Comparison of ENCODE assay signal across 8 cellular contexts in the genomic region with DNA sequence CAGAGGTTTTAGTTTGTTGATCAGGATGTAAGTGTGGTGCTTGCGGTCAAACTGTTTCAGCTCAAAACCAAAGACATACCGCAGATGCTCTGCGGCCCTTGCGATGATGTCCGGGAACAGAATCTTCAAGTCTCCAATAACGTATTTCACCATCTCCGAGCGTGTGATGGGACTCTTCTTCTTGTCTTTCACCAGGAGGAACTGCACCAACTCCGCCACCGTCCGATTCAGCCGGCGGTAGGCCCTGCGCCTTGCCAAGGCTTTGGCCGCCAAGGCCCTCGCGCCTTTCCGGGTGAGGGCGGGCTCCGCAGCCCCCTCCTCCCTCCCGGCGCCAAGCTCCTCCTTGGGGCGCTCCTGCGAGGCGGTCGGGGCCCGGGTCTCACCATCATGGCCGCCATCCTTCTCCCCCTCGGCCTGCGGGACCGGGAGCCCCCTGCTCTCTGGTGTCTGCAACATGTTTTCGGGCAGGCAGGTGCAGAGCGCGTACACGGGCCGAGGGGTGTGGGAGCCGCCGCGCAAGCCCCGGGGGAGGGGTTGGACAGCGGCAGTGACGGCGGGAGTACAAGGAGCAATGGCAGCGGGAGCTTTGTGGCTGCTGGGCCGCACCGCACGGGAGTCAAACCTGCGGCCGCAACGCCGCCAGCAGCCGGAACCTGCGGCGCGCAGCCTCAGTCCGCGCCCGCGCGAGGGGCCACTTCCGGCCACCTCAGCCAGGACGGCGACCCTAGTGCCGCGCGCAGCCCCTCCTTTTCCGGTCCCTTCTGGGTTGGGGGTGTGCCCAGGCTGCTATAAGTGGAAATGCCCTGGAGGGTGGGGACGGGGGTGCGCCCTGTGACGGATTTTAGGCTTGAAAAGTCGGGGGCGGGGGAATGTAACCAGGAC. TPM values are rescaled to one million over a fixed set of nuclear protein-coding genes. Genes with fewer than 3 reads are reported as not detected.
DNase-seq lines count a peak whose midpoint lies in the region; ATAC-seq and TF ChIP-seq lines count a peak whose summit lies in the region.

A gene with protein sequence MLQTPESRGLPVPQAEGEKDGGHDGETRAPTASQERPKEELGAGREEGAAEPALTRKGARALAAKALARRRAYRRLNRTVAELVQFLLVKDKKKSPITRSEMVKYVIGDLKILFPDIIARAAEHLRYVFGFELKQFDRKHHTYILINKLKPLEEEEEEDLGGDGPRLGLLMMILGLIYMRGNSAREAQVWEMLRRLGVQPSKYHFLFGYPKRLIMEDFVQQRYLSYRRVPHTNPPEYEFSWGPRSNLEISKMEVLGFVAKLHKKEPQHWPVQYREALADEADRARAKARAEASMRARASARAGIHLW (minus strand): TSS at position 699 of the 882 bp plus-strand sequence. CDS start 243 bp downstream, at position 456.

- no peaks in the 10 kb centered on the region for H3K27me3 ChIP-seq in kidney epithelial cell (ENCODE audit: control insufficient read depth, insufficient read depth, low read length)

- no peak for TF ChIP-seq CTCF in choroid plexus epithelial cell (conservative IDR thresholded peaks at IDR 0.05; ENCODE audit: low read depth, low read length)
- TF ChIP-seq CTCF in kidney epithelial cell (IDR thresholded peaks at IDR 0.05; ENCODE audit: insufficient read depth, low read length, poor library complexity, severe bottlenecking) = no peak

- peak within 1 kb of the TSS; percentile 86 for H3K4me3 ChIP-seq in choroid plexus epithelial cell (ENCODE audit: low read depth, low read length)
- H3K4me3 ChIP-seq in kidney epithelial cell (ENCODE audit: low read depth, low read length) = peak within 1 kb of the TSS; percentile 87

- DNase-seq in AG20443 (ENCODE audit: low spot score) = peak; percentile 91
- peak; percentile 79 for DNase-seq in GM19238 (ENCODE audit: insufficient read length, low spot score)
- DNase-seq in NCI-H510A (lab: John Stamatoyannopoulos, UW) = peak; percentile 96
- peak; percentile 50 for DNase-seq in activated CD4-positive, alpha-beta T cell treated with anti-CD3 and anti-CD28 coated beads for 1 hour
- DNase-seq in choroid plexus epithelial cell (ENCODE audit: low read depth) = peak; percentile 73
- DNase-seq in kidney epithelial cell (ENCODE audit: low read depth) = no peak
- peak; percentile 90 for DNase-seq in stimulated activated CD4-positive, alpha-beta T cell treated with anti-CD3 and anti-CD28 coated beads, Interleukin-15, amount 100 ng/mL, for 24 hours

- H3K36me3 ChIP-seq in kidney epithelial cell (ENCODE audit: control insufficient read depth, insufficient read depth, low read length) = no peaks in the 10 kb centered on the region

- ATAC-seq in HG03432 (IDR thresholded peaks at IDR 0.05; ENCODE audit: unreplicated experiment) = peak; percentile 92

RNA-seq across cellular contexts. Expression of the gene that starts here (rescaled TPM):
- 32.5 and 48.0 TPM in 2 replicates for total RNA-seq in kidney epithelial cell
